ENCODE assay signal across 1 cellular context in genomic region chr1:228164561-228165371, GRCh38.
TF ChIP-seq lines count a peak whose summit lies in the region.

No MANE protein-coding gene starts in this region.

TF ChIP-seq in K562, 482 proteins besides CTCF, POLR2A, EP300 and RAD21 (continued from another document and continues in another):
- TF ChIP-seq ZNF518B (CRISPR knock-in tag; IDR thresholded peaks at IDR 0.05) = no peak
- TF ChIP-seq ATF1 (CRISPR knock-in tag; IDR thresholded peaks at IDR 0.05) = no peak
- TF ChIP-seq ATF1 (tag; IDR thresholded peaks at IDR 0.05) = no peak
- no peak for TF ChIP-seq ELF1 (tag; IDR thresholded peaks at IDR 0.05)
- no peak for TF ChIP-seq PHF20 (IDR thresholded peaks at IDR 0.05; ENCODE audit: partially characterized antibody)
- TF ChIP-seq ERF (CRISPR knock-in tag; IDR thresholded peaks at IDR 0.05) = no peak
- no peak for TF ChIP-seq ZNF324 (CRISPR knock-in tag; IDR thresholded peaks at IDR 0.05)
- no peak; the same call in 1 of the 2 replicates for TF ChIP-seq TCF7 (IDR thresholded peaks at IDR 0.05; ENCODE audit: borderline replicate concordance)
- no peak for TF ChIP-seq POLR2H (tag; IDR thresholded peaks at IDR 0.05; ENCODE audit: low read depth)
- no peak for TF ChIP-seq ZBTB43 (CRISPR knock-in tag; IDR thresholded peaks at IDR 0.05)
- TF ChIP-seq DIDO1 (tag; IDR thresholded peaks at IDR 0.05; ENCODE audit: low read depth) = no peak
- TF ChIP-seq KLF10 (CRISPR knock-in tag; IDR thresholded peaks at IDR 0.05) = no peak
- TF ChIP-seq SMARCA4 (IDR thresholded peaks at IDR 0.05) = no peak; the same call in 1 of the 2 replicates
- TF ChIP-seq RNF219 (CRISPR knock-in tag; IDR thresholded peaks at IDR 0.05) = no peak
- TF ChIP-seq HOMEZ (CRISPR knock-in tag; IDR thresholded peaks at IDR 0.05) = no peak
- no peak for TF ChIP-seq CEBPG (CRISPR knock-in tag; IDR thresholded peaks at IDR 0.05)
- no peak for TF ChIP-seq CEBPG (tag; conservative IDR thresholded peaks at IDR 0.05 in 1 of 2, IDR thresholded peaks at IDR 0.05 in 1 of 2)
- TF ChIP-seq ARID3B (CRISPR knock-in tag; IDR thresholded peaks at IDR 0.05; ENCODE audit: borderline replicate concordance) = no peak
- no peak for TF ChIP-seq ZNF311 (CRISPR knock-in tag; IDR thresholded peaks at IDR 0.05)
- no peak for TF ChIP-seq ZBTB34 (CRISPR knock-in tag; IDR thresholded peaks at IDR 0.05)
- TF ChIP-seq MCM2 (IDR thresholded peaks at IDR 0.05; ENCODE audit: low read depth) = no peak
- peak; percentile 47 to 56; a peak in 2 of 4 replicates for TF ChIP-seq TRIM24 (IDR thresholded peaks at IDR 0.05)
- no peak for TF ChIP-seq CREBBP (IDR thresholded peaks at IDR 0.05; ENCODE audit: low read depth, low read length)
- TF ChIP-seq HIVEP1 (CRISPR knock-in tag; IDR thresholded peaks at IDR 0.05) = no peak
- TF ChIP-seq CHD4 (IDR thresholded peaks at IDR 0.05; ENCODE audit: insufficient read depth, insufficient replicate concordance, low read depth, low read length, poor library complexity, severe bottlenecking) = no peak
- TF ChIP-seq ZBTB9 (CRISPR knock-in tag; IDR thresholded peaks at IDR 0.05) = 0 out of 2 replicates have a peak, but pooled peaks have one; percentile 20
- TF ChIP-seq KHSRP (IDR thresholded peaks at IDR 0.05) = no peak
- no peak for TF ChIP-seq HDAC3 (IDR thresholded peaks at IDR 0.05; ENCODE audit: borderline replicate concordance, partially characterized antibody)
- no peak for TF ChIP-seq E2F4 (CRISPR knock-in tag; IDR thresholded peaks at IDR 0.05; ENCODE audit: low read depth)
- no peak for TF ChIP-seq ZNF76 (CRISPR knock-in tag; IDR thresholded peaks at IDR 0.05; ENCODE audit: borderline replicate concordance)
- no peak for TF ChIP-seq SRSF9 (IDR thresholded peaks at IDR 0.05; ENCODE audit: borderline replicate concordance, low read depth, low read length)
- peak; percentile 77; the same call in 1 of the 2 replicates for TF ChIP-seq MTA1 (IDR thresholded peaks at IDR 0.05; ENCODE audit: borderline replicate concordance)
- TF ChIP-seq ZNF280B (CRISPR knock-in tag; IDR thresholded peaks at IDR 0.05) = no peak
- peak; percentile 99 for TF ChIP-seq CTBP1 (IDR thresholded peaks at IDR 0.05; ENCODE audit: borderline replicate concordance)
- TF ChIP-seq SNAPC5 (CRISPR knock-in tag; IDR thresholded peaks at IDR 0.05) = no peak
- no peak for TF ChIP-seq PHB2 (IDR thresholded peaks at IDR 0.05; ENCODE audit: low read depth)
- TF ChIP-seq FUS (optimal IDR thresholded peaks at IDR 0.05; ENCODE audit: low read depth, low read length) = no peak
- TF ChIP-seq ZNF507 (tag; conservative IDR thresholded peaks at IDR 0.05) = no peak
- 0 out of 2 replicates have a peak, but pooled peaks have one; percentile 48 for TF ChIP-seq CREB1 (IDR thresholded peaks at IDR 0.05)
- no peak for TF ChIP-seq CREB1 (CRISPR knock-in tag; IDR thresholded peaks at IDR 0.05)
- TF ChIP-seq NCOA1 (IDR thresholded peaks at IDR 0.05; ENCODE audit: low read depth) = no peak
- TF ChIP-seq ZNF707 (CRISPR knock-in tag; conservative IDR thresholded peaks at IDR 0.05) = no peak
- TF ChIP-seq HNRNPLL (IDR thresholded peaks at IDR 0.05; ENCODE audit: low read depth, low read length, poor library complexity, severe bottlenecking) = no peak
- TF ChIP-seq HEY1 (CRISPR knock-in tag; IDR thresholded peaks at IDR 0.05; ENCODE audit: borderline replicate concordance) = no peak
- peak; percentile 29 for TF ChIP-seq LCOR (CRISPR knock-in tag; IDR thresholded peaks at IDR 0.05)
- TF ChIP-seq XRCC3 (IDR thresholded peaks at IDR 0.05) = no peak
- no peak for TF ChIP-seq HLTF (IDR thresholded peaks at IDR 0.05)
- peak; percentile 82 for TF ChIP-seq CREM (IDR thresholded peaks at IDR 0.05; ENCODE audit: low read depth)
- no peak for TF ChIP-seq EGR1 (conservative IDR thresholded peaks at IDR 0.05)
- 0 out of 2 replicates have a peak, but pooled peaks have one; percentile 26 for TF ChIP-seq TCF15 (CRISPR knock-in tag; IDR thresholded peaks at IDR 0.05)
- 0 out of 4 replicates have a peak, but pooled peaks of 1 of the 2 experiments have one; percentile 27 for TF ChIP-seq NONO (IDR thresholded peaks at IDR 0.05; ENCODE audit: low read depth in 2 of 2, low read length in 1 of 2)
- TF ChIP-seq PCBP2 (IDR thresholded peaks at IDR 0.05; ENCODE audit: low read depth, low read length, poor library complexity, severe bottlenecking) = no peak
- TF ChIP-seq RNF2 (IDR thresholded peaks at IDR 0.05) = no peak; the same call in 1 of the 2 replicates
